9 cellular contexts compared by ENCODE assay signal in genomic region chr12:119115296-119115905, GRCh38.
DNase-seq lines count a peak whose midpoint lies in the region; ATAC-seq and TF ChIP-seq lines count a peak whose summit lies in the region.
"Had no signal": no experiment of that assay in that cellular context is flagged by ENCODE, and none has a peak within 500 bp of the region (broad histone marks: within the 10 kb centered on the region; RNA-seq: fewer than 3 reads in every experiment).

No MANE protein-coding gene starts in this region.

- no peak overlapping the region for H2AFZ ChIP-seq in PC-3 (ENCODE audit: low read length)

- no peak for ATAC-seq in PC-3
- ATAC-seq in GM19035 (IDR thresholded peaks at IDR 0.05; ENCODE audit: unreplicated experiment) = no peak

- no peaks in the 10 kb centered on the region for H3F3A ChIP-seq in PC-3 (ENCODE audit: low read length, unreplicated experiment)

- H3K4me1 ChIP-seq in PC-3 (ENCODE audit: insufficient read depth, low read length) = no peaks in the 10 kb centered on the region

- H3K27ac ChIP-seq in HL-60 (replicated peaks) (no peak overlapping the region), PC-3 (ENCODE audit: low read length) (no peak overlapping the region)

- no peak overlapping the region for H3K4me3 ChIP-seq in HL-60 (replicated peaks; ENCODE audit: insufficient read depth, low read length)
- H3K4me3 ChIP-seq in PC-3 (ENCODE audit: low read length) = no peak overlapping the region

- no peaks in the 10 kb centered on the region for H3K27me3 ChIP-seq in HL-60 (ENCODE audit: insufficient read depth, poor library complexity, severe bottlenecking)
- peaks cover 27% of the 10 kb centered on the region for H3K27me3 ChIP-seq in PC-3 (ENCODE audit: low read length)

- no peaks in the 10 kb centered on the region for H3K9me3 ChIP-seq in PC-3 (ENCODE audit: low read length)

- H3K36me3 ChIP-seq in PC-3 (ENCODE audit: low read depth, low read length) = no peaks in the 10 kb centered on the region

- intact Hi-C loops in PC-3 (cut with micrococcal nuclease) = loop anchor here (2.0 kb wide), 1 partner anchor 429 kb away; no protein-coding TSS in a partner anchor

- H3K4me2 ChIP-seq in PC-3 (ENCODE audit: low read length) = no peak overlapping the region

- H4K20me1 ChIP-seq in PC-3 (ENCODE audit: low read length) = no peaks in the 10 kb centered on the region

- CTCF ChIA-PET in PC-3 (lab: Charles Lee) = no interaction called here

- H3K79me2 ChIP-seq in PC-3 (ENCODE audit: low read length) = no peaks in the 10 kb centered on the region

- TF ChIP-seq CTCF in HL-60 (IDR thresholded peaks at IDR 0.05; ENCODE audit: insufficient read depth, low read length) (peak; percentile 74), PC-3 (conservative IDR thresholded peaks at IDR 0.05; ENCODE audit: low read depth, low read length) (peak; percentile 90)

- DNase-seq in SIG-M5 treated with dmso at 0.1 percent for 504 hours (lab: John Stamatoyannopoulos, UW; ENCODE audit: unreplicated experiment) (peak; percentile 31), SIG-M5 (lab: John Stamatoyannopoulos, UW) (no peak), HL-60 (ENCODE audit: low read depth in 1 of 2, low spot score in 1 of 2) (peak; percentile 14 to 15), PC-3 (peak; percentile 74), dermis microvascular lymphatic vessel endothelial cell (ENCODE audit: low read depth in 2 of 2) (peak; percentile 17 to 41), medulla oblongata (ENCODE audit: extremely low spot score) (peak; percentile 70), NK-92 (lab: John Stamatoyannopoulos, UW; ENCODE audit: unreplicated experiment) (no peak)
- DNase-seq: activated naive CD8-positive, alpha-beta T cell treated with anti-CD3 and anti-CD28 coated beads, Interleukin-2, amount 10 ng/mL, durations not matched to agents 7 days and 5 days had no signal

- no TSS peak for BruUV-seq in PC-3 (replicated peaks; lab: Mats Ljungman, UMichigan)

- POLR2A ChIA-PET in PC-3 (lab: Charles Lee; ENCODE audit: unreplicated experiment) = no interaction called here

- no peak overlapping the region for H3K9ac ChIP-seq in PC-3 (ENCODE audit: low read length)

- no peaks in the 10 kb centered on the region for H3K9me2 ChIP-seq in PC-3 (replicated peaks; ENCODE audit: low read length)

Comparison
In these comparisons a context has a peak if more than half of its experiments do, and no peak if none do; other contexts are left out.
1. DNase-seq: peak in SIG-M5 treated with dmso at 0.1 percent for 504 hours (single experiment), HL-60 (2 of 2), PC-3 (single experiment), dermis microvascular lymphatic vessel endothelial cell (2 of 2) and medulla oblongata (single experiment); none in SIG-M5 (single experiment) and NK-92 (single experiment).